1 cellular context compared by ENCODE assay signal in genomic region chr5:59367791-59368394, GRCh38.
TF ChIP-seq lines count a peak whose summit lies in the region.

No MANE protein-coding gene starts in this region.

TF ChIP-seq in HEK293, 187 proteins besides CTCF, POLR2A, EP300 and RAD21 (continued from another document):
- TF ChIP-seq PRDM6 (tag by site-specific recombination; IDR thresholded peaks at IDR 0.05) (peak; percentile 36; the same call in 1 of the 2 replicates), ZNF223 (tag by site-specific recombination; IDR thresholded peaks at IDR 0.05) (no peak), ZNF544 (tag by site-specific recombination; IDR thresholded peaks at IDR 0.05) (no peak), SCRT1 (tag by site-specific recombination; IDR thresholded peaks at IDR 0.05; ENCODE audit: borderline replicate concordance) (no peak)
